ENCODE assay signal across 12 cellular contexts in the genomic region with DNA sequence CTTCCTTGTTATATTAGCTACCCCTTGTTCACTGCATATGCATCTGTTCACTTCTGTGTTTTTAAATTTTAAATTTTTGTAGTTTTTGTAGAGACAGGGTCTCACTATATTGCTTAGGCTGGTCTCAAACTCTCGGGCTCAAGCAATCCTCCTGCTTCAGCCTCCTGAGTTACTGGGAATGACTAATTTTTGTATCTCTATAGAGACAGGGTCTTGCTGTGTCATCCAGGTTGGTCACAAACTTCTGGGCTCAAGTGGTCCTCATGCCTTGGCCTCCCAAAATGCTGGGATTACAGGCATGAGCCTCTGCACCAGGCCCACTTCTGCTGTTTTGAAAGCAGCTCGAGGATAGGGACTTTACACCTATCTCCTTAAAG.
DNase-seq lines count a peak whose midpoint lies in the region; ATAC-seq and TF ChIP-seq lines count a peak whose summit lies in the region.
"Had no signal": no experiment of that assay in that cellular context is flagged by ENCODE, and none has a peak within 500 bp of the region (broad histone marks: within the 10 kb centered on the region; RNA-seq: fewer than 3 reads in every experiment).

No MANE protein-coding gene starts in this region.

- peaks cover 46% of the 10 kb centered on the region for H3K4me1 Mint-ChIP-seq in activated T-cell treated with anti-CD3 and anti-CD28 coated beads, Interleukin-2, amount 50 U/mL, for 24 hours (ENCODE audit: low read depth)
- H3K4me1 Mint-ChIP-seq in stimulated activated memory B cell treated with anti-CD40 and anti-IgM and Interleukin-4, amounts not matched to agents 10 μg/mL and 1 μg/mL and 100 μg/mL, for 72 hours: peaks cover 38% of the 10 kb centered on the region

- peaks cover 5% of the 10 kb centered on the region for H3K36me3 Mint-ChIP-seq in activated T-cell treated with anti-CD3 and anti-CD28 coated beads, Interleukin-2, amount 50 U/mL, for 24 hours (ENCODE audit: low read depth)
- H3K36me3 Mint-ChIP-seq in stimulated activated memory B cell treated with anti-CD40 and anti-IgM and Interleukin-4, amounts not matched to agents 10 μg/mL and 1 μg/mL and 100 μg/mL, for 72 hours: peaks cover 7% of the 10 kb centered on the region

- peak overlapping the region; percentile 78 for H3K27ac ChIP-seq in KOPT-K1 (ENCODE audit: low read depth, low read length, poor library complexity, severe bottlenecking)
- H3K27ac ChIP-seq: cardiac muscle cell, gastrocnemius medialis had no signal

- no peaks in the 10 kb centered on the region for H3K36me3 ChIP-seq in KOPT-K1 (ENCODE audit: insufficient read depth, low read length)
- no peaks in the 10 kb centered on the region for H3K36me3 ChIP-seq in mucosa of descending colon (ENCODE audit: low read depth)
- H3K36me3 ChIP-seq: cardiac muscle cell, gastrocnemius medialis had no signal

- no peak for DNase-seq in activated T-cell treated with anti-CD3 and anti-CD28 coated beads, Interleukin-2, amount 50 U/mL, for 24 hours
- DNase-seq in activated T-cell treated with anti-CD3 and anti-CD28 coated beads for 4 hours (no peak), mucosa of descending colon (no peak), HEK293T (ENCODE audit: extremely low spot score) (no peak), ureter (ENCODE audit: low spot score) (no peak)
- DNase-seq: gastrocnemius medialis, right cardiac atrium, RPMI8226 had no signal

- CTCF ChIA-PET in HEK293T (lab: Yijun Ruan, JAX): no interaction called here

- H3K4me1 ChIP-seq in mucosa of descending colon (ENCODE audit: low read depth): peaks cover 8% of the 10 kb centered on the region
- H3K4me1 ChIP-seq: gastrocnemius medialis had no signal

- H3K27ac Mint-ChIP-seq in activated T-cell treated with anti-CD3 and anti-CD28 coated beads, Interleukin-2, amount 50 U/mL, for 24 hours: peak overlapping the region; percentile 87
- H3K27ac Mint-ChIP-seq in stimulated activated memory B cell treated with anti-CD40 and anti-IgM and Interleukin-4, amounts not matched to agents 10 μg/mL and 1 μg/mL and 100 μg/mL, for 72 hours: peak overlapping the region; percentile 82

- no peaks in the 10 kb centered on the region for H3K9me3 ChIP-seq in KOPT-K1 (ENCODE audit: insufficient read depth, low read length, poor library complexity, severe bottlenecking)
- no peaks in the 10 kb centered on the region for H3K9me3 ChIP-seq in mucosa of descending colon
- H3K9me3 ChIP-seq: gastrocnemius medialis had no signal

- POLR2A ChIA-PET in HEK293T (lab: Yijun Ruan, JAX): no interaction called here

- no peak overlapping the region for H3K4me3 Mint-ChIP-seq in activated T-cell treated with anti-CD3 and anti-CD28 coated beads, Interleukin-2, amount 50 U/mL, for 24 hours
- H3K4me3 Mint-ChIP-seq in stimulated activated memory B cell treated with anti-CD40 and anti-IgM and Interleukin-4, amounts not matched to agents 10 μg/mL and 1 μg/mL and 100 μg/mL, for 72 hours: peak overlapping the region; percentile 76

- intact Hi-C loops in mucosa of descending colon (cut with DNase I, micrococcal nuclease): no loop called here

- no peak overlapping the region for H3K4me3 ChIP-seq in mucosa of descending colon
- H3K4me3 ChIP-seq: cardiac muscle cell, gastrocnemius medialis had no signal

- no peaks in the 10 kb centered on the region for H3K27me3 Mint-ChIP-seq in activated T-cell treated with anti-CD3 and anti-CD28 coated beads, Interleukin-2, amount 50 U/mL, for 24 hours
- no peaks in the 10 kb centered on the region for H3K27me3 Mint-ChIP-seq in stimulated activated memory B cell treated with anti-CD40 and anti-IgM and Interleukin-4, amounts not matched to agents 10 μg/mL and 1 μg/mL and 100 μg/mL, for 72 hours

- TF ChIP-seq CTCF in mucosa of descending colon (IDR thresholded peaks at IDR 0.05): no peak

- ATAC-seq in HG02763 (IDR thresholded peaks at IDR 0.05; ENCODE audit: unreplicated experiment) (peak; percentile 4), mucosa of descending colon (no peak)
- no peak for ATAC-seq in stimulated activated memory B cell treated with anti-CD40 and anti-IgM and Interleukin-4, amounts not matched to agents 10 μg/mL and 1 μg/mL and 100 μg/mL, for 72 hours
- ATAC-seq: gastrocnemius medialis, right cardiac atrium had no signal

- H3K9me3 Mint-ChIP-seq in activated T-cell treated with anti-CD3 and anti-CD28 coated beads, Interleukin-2, amount 50 U/mL, for 24 hours: peaks cover 2% of the 10 kb centered on the region
- peaks cover 6% of the 10 kb centered on the region for H3K9me3 Mint-ChIP-seq in stimulated activated memory B cell treated with anti-CD40 and anti-IgM and Interleukin-4, amounts not matched to agents 10 μg/mL and 1 μg/mL and 100 μg/mL, for 72 hours

TF ChIP-seq in HEK293T, 16 proteins besides CTCF, POLR2A, EP300 and RAD21:
- no peak for TF ChIP-seq SP1 (IDR thresholded peaks at IDR 0.05)
- TF ChIP-seq ARNT (IDR thresholded peaks at IDR 0.05): no peak
- no peak for TF ChIP-seq FOXM1 (IDR thresholded peaks at IDR 0.05; ENCODE audit: borderline replicate concordance)
